8 cellular contexts compared by ENCODE assay signal in genomic region chr15:39426552-39427532, GRCh38.
DNase-seq lines count a peak whose midpoint lies in the region; ATAC-seq and TF ChIP-seq lines count a peak whose summit lies in the region.

No MANE protein-coding gene starts in this region.

- intact Hi-C loops in natural killer cell (cut with micrococcal nuclease), result loop anchor here (2.0 to 5.0 kb wide), 2 partner anchors 65 to 198 kb away; no protein-coding TSS in a partner anchor

- DNase-seq in AML-193 (lab: John Stamatoyannopoulos, UW) (peak; percentile 82 to 85), amniotic epithelial cell (ENCODE audit: low read depth) (peak; percentile 86), natural killer cell (peak; percentile 81), HT-29 (ENCODE audit: low spot score) (no peak)

- no peaks in the 10 kb centered on the region for H3K9me3 Mint-ChIP-seq in T-helper 1 cell treated with Interleukin-12 subunit alpha and Interleukin-12 subunit beta and Interleukin-4 antibody, amounts not matched to agents 30 μg/mL and 1 μg/mL, for 36 hours
- no peaks in the 10 kb centered on the region for H3K9me3 Mint-ChIP-seq in natural killer cell
- no peaks in the 10 kb centered on the region for H3K9me3 Mint-ChIP-seq in stimulated activated naive CD8-positive, alpha-beta T cell treated with anti-CD3 and anti-CD28 coated beads, Interleukin-15, Interleukin-2, amounts not matched to agents 100 ng/mL and 50 ng/mL, for 24 hours

- peaks cover 21% of the 10 kb centered on the region for H3K4me1 Mint-ChIP-seq in T-helper 1 cell treated with Interleukin-12 subunit alpha and Interleukin-12 subunit beta and Interleukin-4 antibody, amounts not matched to agents 30 μg/mL and 1 μg/mL, for 36 hours (ENCODE audit: low read depth)
- peaks cover 25 to 26% of the 10 kb centered on the region in 2 donors for H3K4me1 Mint-ChIP-seq in natural killer cell
- H3K4me1 Mint-ChIP-seq in stimulated activated naive CD8-positive, alpha-beta T cell treated with anti-CD3 and anti-CD28 coated beads, Interleukin-15, Interleukin-2, amounts not matched to agents 100 ng/mL and 50 ng/mL, for 24 hours (ENCODE audit: low read depth), result peaks cover 45% of the 10 kb centered on the region

- TF ChIP-seq CTCF in natural killer cell (IDR thresholded peaks at IDR 0.05), result no peak

- peak overlapping the region; percentile 48 for H3K4me3 Mint-ChIP-seq in T-helper 1 cell treated with Interleukin-12 subunit alpha and Interleukin-12 subunit beta and Interleukin-4 antibody, amounts not matched to agents 30 μg/mL and 1 μg/mL, for 36 hours
- H3K4me3 Mint-ChIP-seq in natural killer cell, result peak overlapping the region; percentile 80
- peak overlapping the region; percentile 65 for H3K4me3 Mint-ChIP-seq in stimulated activated naive CD8-positive, alpha-beta T cell treated with anti-CD3 and anti-CD28 coated beads, Interleukin-15, Interleukin-2, amounts not matched to agents 100 ng/mL and 50 ng/mL, for 24 hours

- peak; percentile 78 for ATAC-seq in GM19351 (IDR thresholded peaks at IDR 0.05; ENCODE audit: unreplicated experiment)
- peak; percentile 73 for ATAC-seq in HG03457 (IDR thresholded peaks at IDR 0.05; ENCODE audit: unreplicated experiment)
- peak; percentile 87 to 91 (median 91) for ATAC-seq in natural killer cell

- H3K36me3 Mint-ChIP-seq in T-helper 1 cell treated with Interleukin-12 subunit alpha and Interleukin-12 subunit beta and Interleukin-4 antibody, amounts not matched to agents 30 μg/mL and 1 μg/mL, for 36 hours (ENCODE audit: low read depth), result no peaks in the 10 kb centered on the region
- H3K36me3 Mint-ChIP-seq in natural killer cell, result no peaks in the 10 kb centered on the region
- H3K36me3 Mint-ChIP-seq in stimulated activated naive CD8-positive, alpha-beta T cell treated with anti-CD3 and anti-CD28 coated beads, Interleukin-15, Interleukin-2, amounts not matched to agents 100 ng/mL and 50 ng/mL, for 24 hours (ENCODE audit: low read depth), result no peaks in the 10 kb centered on the region

- H3K27ac Mint-ChIP-seq in T-helper 1 cell treated with Interleukin-12 subunit alpha and Interleukin-12 subunit beta and Interleukin-4 antibody, amounts not matched to agents 30 μg/mL and 1 μg/mL, for 36 hours, result peak overlapping the region; percentile 28
- H3K27ac Mint-ChIP-seq in natural killer cell, result peak overlapping the region; percentile 85 to 90
- H3K27ac Mint-ChIP-seq in stimulated activated naive CD8-positive, alpha-beta T cell treated with anti-CD3 and anti-CD28 coated beads, Interleukin-15, Interleukin-2, amounts not matched to agents 100 ng/mL and 50 ng/mL, for 24 hours, result peak overlapping the region; percentile 65

- peaks cover 48% of the 10 kb centered on the region for H3K27me3 Mint-ChIP-seq in T-helper 1 cell treated with Interleukin-12 subunit alpha and Interleukin-12 subunit beta and Interleukin-4 antibody, amounts not matched to agents 30 μg/mL and 1 μg/mL, for 36 hours (ENCODE audit: low read depth)
- peaks cover 33 to 35% of the 10 kb centered on the region in 2 donors for H3K27me3 Mint-ChIP-seq in natural killer cell (ENCODE audit: low read depth in 2 of 2)
- H3K27me3 Mint-ChIP-seq in stimulated activated naive CD8-positive, alpha-beta T cell treated with anti-CD3 and anti-CD28 coated beads, Interleukin-15, Interleukin-2, amounts not matched to agents 100 ng/mL and 50 ng/mL, for 24 hours, result peaks cover 30% of the 10 kb centered on the region

Comparison
In these comparisons a context has a peak if more than half of its experiments do, and no peak if none do; other contexts are left out.
1. H3K27ac Mint-ChIP-seq: peak in every context shown above with its lines; median percentile 88 in natural killer cell; 65 in stimulated activated naive CD8-positive, alpha-beta T cell treated with anti-CD3 and anti-CD28 coated beads, Interleukin-15, Interleukin-2, amounts not matched to agents 100 ng/mL and 50 ng/mL, for 24 hours; 28 in T-helper 1 cell treated with Interleukin-12 subunit alpha and Interleukin-12 subunit beta and Interleukin-4 antibody, amounts not matched to agents 30 μg/mL and 1 μg/mL, for 36 hours.